ENCODE assay signal across 1 cellular context in the genomic region with DNA sequence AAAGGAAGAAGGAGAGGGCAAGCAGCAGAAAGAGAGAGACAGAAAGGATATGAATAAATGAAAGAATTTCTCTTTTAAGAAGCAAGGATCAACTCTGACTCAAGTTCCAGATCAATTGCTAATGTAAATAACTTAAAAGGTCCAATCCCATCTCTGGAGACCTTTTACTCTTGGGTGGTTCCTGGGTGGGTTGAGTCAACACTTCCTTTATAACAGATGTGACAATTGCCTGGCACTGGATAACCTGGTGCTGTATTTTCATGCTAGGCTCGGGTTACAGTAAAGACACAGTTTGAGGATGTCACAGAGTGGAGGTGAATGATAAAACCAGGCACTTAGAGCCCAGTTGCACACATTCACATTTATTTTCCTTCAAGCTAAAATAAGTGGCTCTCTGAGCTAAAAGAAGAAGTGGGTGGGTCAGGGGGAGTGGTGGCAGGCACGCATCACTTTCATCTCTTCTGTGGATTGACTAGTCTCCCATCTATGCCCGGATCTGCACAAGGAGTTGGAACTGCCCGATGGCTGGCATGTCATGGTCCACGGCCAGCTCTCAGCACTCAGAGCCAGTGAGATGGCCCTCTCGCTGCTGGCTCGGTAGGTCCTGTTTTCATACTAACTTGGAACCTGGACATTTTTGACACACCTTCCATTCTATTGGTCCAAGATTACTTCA.
TF ChIP-seq lines count a peak whose summit lies in the region.

No MANE protein-coding gene starts in this region.

TF ChIP-seq in HepG2, 621 proteins besides CTCF, POLR2A, EP300 and RAD21 (continued from another document):
- TF ChIP-seq, protein P1, sequence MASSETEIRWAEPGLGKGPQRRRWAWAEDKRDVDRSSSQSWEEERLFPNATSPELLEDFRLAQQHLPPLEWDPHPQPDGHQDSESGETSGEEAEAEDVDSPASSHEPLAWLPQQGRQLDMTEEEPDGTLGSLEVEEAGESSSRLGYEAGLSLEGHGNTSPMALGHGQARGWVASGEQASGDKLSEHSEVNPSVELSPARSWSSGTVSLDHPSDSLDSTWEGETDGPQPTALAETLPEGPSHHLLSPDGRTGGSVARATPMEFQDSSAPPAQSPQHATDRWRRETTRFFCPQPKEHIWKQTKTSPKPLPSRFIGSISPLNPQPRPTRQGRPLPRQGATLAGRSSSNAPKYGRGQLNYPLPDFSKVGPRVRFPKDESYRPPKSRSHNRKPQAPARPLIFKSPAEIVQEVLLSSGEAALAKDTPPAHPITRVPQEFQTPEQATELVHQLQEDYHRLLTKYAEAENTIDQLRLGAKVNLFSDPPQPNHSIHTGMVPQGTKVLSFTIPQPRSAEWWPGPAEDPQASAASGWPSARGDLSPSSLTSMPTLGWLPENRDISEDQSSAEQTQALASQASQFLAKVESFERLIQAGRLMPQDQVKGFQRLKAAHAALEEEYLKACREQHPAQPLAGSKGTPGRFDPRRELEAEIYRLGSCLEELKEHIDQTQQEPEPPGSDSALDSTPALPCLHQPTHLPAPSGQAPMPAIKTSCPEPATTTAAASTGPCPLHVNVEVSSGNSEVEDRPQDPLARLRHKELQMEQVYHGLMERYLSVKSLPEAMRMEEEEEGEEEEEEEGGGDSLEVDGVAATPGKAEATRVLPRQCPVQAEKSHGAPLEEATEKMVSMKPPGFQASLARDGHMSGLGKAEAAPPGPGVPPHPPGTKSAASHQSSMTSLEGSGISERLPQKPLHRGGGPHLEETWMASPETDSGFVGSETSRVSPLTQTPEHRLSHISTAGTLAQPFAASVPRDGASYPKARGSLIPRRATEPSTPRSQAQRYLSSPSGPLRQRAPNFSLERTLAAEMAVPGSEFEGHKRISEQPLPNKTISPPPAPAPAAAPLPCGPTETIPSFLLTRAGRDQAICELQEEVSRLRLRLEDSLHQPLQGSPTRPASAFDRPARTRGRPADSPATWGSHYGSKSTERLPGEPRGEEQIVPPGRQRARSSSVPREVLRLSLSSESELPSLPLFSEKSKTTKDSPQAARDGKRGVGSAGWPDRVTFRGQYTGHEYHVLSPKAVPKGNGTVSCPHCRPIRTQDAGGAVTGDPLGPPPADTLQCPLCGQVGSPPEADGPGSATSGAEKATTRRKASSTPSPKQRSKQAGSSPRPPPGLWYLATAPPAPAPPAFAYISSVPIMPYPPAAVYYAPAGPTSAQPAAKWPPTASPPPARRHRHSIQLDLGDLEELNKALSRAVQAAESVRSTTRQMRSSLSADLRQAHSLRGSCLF (CRISPR knock-in tag; IDR thresholded peaks at IDR 0.05; ENCODE audit: borderline replicate concordance): no peak
- TF ChIP-seq ZNF703 (CRISPR knock-in tag; IDR thresholded peaks at IDR 0.05; ENCODE audit: borderline replicate concordance) (no peak), NPAS2 (CRISPR knock-in tag; IDR thresholded peaks at IDR 0.05; ENCODE audit: borderline replicate concordance) (no peak), ZNF232 (CRISPR knock-in tag; IDR thresholded peaks at IDR 0.05; ENCODE audit: borderline replicate concordance) (no peak), BCL6 (CRISPR knock-in tag; IDR thresholded peaks at IDR 0.05) (no peak), ZMAT3 (CRISPR knock-in tag; conservative IDR thresholded peaks at IDR 0.05) (no peak), HES4 (CRISPR knock-in tag; IDR thresholded peaks at IDR 0.05; ENCODE audit: borderline replicate concordance) (no peak), SNAPC4 (CRISPR knock-in tag; IDR thresholded peaks at IDR 0.05) (no peak), ZNF644 (CRISPR knock-in tag; IDR thresholded peaks at IDR 0.05; ENCODE audit: low read depth) (no peak), SIN3A (IDR thresholded peaks at IDR 0.05; ENCODE audit: borderline replicate concordance, low read depth, low read length) (no peak)
- TF ChIP-seq, protein P2, sequence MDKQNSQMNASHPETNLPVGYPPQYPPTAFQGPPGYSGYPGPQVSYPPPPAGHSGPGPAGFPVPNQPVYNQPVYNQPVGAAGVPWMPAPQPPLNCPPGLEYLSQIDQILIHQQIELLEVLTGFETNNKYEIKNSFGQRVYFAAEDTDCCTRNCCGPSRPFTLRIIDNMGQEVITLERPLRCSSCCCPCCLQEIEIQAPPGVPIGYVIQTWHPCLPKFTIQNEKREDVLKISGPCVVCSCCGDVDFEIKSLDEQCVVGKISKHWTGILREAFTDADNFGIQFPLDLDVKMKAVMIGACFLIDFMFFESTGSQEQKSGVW (CRISPR knock-in tag; IDR thresholded peaks at IDR 0.05; ENCODE audit: borderline replicate concordance): no peak
- TF ChIP-seq, protein P3, sequence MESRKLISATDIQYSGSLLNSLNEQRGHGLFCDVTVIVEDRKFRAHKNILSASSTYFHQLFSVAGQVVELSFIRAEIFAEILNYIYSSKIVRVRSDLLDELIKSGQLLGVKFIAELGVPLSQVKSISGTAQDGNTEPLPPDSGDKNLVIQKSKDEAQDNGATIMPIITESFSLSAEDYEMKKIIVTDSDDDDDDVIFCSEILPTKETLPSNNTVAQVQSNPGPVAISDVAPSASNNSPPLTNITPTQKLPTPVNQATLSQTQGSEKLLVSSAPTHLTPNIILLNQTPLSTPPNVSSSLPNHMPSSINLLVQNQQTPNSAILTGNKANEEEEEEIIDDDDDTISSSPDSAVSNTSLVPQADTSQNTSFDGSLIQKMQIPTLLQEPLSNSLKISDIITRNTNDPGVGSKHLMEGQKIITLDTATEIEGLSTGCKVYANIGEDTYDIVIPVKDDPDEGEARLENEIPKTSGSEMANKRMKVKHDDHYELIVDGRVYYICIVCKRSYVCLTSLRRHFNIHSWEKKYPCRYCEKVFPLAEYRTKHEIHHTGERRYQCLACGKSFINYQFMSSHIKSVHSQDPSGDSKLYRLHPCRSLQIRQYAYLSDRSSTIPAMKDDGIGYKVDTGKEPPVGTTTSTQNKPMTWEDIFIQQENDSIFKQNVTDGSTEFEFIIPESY (CRISPR knock-in tag; IDR thresholded peaks at IDR 0.05): no peak
- TF ChIP-seq, protein P4, sequence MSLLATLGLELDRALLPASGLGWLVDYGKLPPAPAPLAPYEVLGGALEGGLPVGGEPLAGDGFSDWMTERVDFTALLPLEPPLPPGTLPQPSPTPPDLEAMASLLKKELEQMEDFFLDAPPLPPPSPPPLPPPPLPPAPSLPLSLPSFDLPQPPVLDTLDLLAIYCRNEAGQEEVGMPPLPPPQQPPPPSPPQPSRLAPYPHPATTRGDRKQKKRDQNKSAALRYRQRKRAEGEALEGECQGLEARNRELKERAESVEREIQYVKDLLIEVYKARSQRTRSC (CRISPR knock-in tag; IDR thresholded peaks at IDR 0.05; ENCODE audit: low read depth): no peak
- TF ChIP-seq, protein P5, sequence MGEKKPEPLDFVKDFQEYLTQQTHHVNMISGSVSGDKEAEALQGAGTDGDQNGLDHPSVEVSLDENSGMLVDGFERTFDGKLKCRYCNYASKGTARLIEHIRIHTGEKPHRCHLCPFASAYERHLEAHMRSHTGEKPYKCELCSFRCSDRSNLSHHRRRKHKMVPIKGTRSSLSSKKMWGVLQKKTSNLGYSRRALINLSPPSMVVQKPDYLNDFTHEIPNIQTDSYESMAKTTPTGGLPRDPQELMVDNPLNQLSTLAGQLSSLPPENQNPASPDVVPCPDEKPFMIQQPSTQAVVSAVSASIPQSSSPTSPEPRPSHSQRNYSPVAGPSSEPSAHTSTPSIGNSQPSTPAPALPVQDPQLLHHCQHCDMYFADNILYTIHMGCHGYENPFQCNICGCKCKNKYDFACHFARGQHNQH (CRISPR knock-in tag; IDR thresholded peaks at IDR 0.05): no peak
- TF ChIP-seq, protein P6, sequence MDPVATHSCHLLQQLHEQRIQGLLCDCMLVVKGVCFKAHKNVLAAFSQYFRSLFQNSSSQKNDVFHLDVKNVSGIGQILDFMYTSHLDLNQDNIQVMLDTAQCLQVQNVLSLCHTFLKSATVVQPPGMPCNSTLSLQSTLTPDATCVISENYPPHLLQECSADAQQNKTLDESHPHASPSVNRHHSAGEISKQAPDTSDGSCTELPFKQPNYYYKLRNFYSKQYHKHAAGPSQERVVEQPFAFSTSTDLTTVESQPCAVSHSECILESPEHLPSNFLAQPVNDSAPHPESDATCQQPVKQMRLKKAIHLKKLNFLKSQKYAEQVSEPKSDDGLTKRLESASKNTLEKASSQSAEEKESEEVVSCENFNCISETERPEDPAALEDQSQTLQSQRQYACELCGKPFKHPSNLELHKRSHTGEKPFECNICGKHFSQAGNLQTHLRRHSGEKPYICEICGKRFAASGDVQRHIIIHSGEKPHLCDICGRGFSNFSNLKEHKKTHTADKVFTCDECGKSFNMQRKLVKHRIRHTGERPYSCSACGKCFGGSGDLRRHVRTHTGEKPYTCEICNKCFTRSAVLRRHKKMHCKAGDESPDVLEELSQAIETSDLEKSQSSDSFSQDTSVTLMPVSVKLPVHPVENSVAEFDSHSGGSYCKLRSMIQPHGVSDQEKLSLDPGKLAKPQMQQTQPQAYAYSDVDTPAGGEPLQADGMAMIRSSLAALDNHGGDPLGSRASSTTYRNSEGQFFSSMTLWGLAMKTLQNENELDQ (CRISPR knock-in tag; IDR thresholded peaks at IDR 0.05; ENCODE audit: borderline replicate concordance): no peak
